In the genomic region with DNA sequence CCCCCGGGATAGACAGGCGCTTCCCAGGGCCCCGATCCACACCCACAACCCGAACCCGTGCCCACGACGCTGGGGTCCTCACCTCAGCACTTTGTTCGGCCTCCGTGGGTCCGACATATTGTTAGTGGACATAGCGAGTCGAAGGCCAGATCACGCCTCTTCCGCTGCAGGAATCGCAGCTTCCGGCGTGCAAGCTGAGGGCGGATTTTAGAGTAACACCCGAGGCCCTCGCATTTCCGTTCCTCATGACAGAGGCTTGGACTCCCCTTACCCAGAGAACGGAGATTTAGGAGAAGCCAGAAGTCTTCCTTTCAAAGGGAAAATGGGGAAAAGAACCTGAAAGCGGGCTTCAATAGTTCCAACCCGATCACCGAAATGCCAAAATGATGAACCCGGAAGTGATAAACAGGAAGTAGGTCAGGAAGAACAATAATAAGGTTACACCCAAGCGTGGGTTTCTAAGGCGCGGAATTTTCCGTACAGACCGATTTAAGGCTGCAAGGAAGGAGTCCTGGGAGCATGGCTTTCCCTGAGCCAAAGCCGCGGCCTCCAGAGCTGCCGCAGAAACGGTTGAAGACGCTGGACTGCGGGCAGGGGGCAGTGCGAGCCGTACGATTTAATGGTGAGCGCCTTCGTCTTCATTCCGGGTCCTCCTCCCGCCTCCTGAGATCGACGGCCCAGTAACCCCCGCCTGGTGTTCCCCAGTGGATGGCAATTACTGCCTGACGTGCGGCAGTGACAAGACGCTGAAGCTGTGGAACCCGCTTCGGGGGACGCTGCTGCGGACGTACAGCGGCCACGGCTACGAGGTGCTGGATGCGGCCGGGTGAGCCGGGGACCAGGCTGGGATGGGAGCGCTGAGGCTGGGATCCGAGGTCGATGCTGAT, we compare ENCODE assay signal across 1 cellular context.
TF ChIP-seq lines count a peak whose summit lies in the region.

No MANE protein-coding gene starts in this region.

TF ChIP-seq in K562, 482 proteins besides CTCF, POLR2A, EP300 and RAD21 (continued from another document and continues in another):
- TF ChIP-seq UBTF (IDR thresholded peaks at IDR 0.05; ENCODE audit: borderline replicate concordance in 1 of 2, low read depth in 2 of 2, low read length in 2 of 2) (no peak), ARNT (IDR thresholded peaks at IDR 0.05) (peak; percentile 93 to 95), HSF4 (CRISPR knock-in tag; IDR thresholded peaks at IDR 0.05; ENCODE audit: borderline replicate concordance) (no peak), NR3C1 (CRISPR knock-in tag; IDR thresholded peaks at IDR 0.05) (no peak), NUFIP1 (IDR thresholded peaks at IDR 0.05; ENCODE audit: partially characterized antibody) (no peak), IRF2 (CRISPR knock-in tag; IDR thresholded peaks at IDR 0.05) (no peak), HEY1 (CRISPR knock-in tag; IDR thresholded peaks at IDR 0.05; ENCODE audit: borderline replicate concordance) (0 out of 2 replicates have a peak, but pooled peaks have one; percentile 45), ZNF217 (CRISPR knock-in tag; IDR thresholded peaks at IDR 0.05) (no peak), ZNF324 (CRISPR knock-in tag; IDR thresholded peaks at IDR 0.05) (no peak), HMBOX1 (IDR thresholded peaks at IDR 0.05) (no peak), RBFOX2 (IDR thresholded peaks at IDR 0.05; ENCODE audit: low read depth, low read length) (peak; percentile 81), POLR2G (IDR thresholded peaks at IDR 0.05; ENCODE audit: low read depth, low read length) (peak; percentile 81), SIX5 (IDR thresholded peaks at IDR 0.05; ENCODE audit: borderline replicate concordance in 1 of 2, insufficient read depth in 1 of 2, low read depth in 1 of 2, low read length in 2 of 2) (peak; percentile 54 to 59; a peak in 2 of 4 replicates), ZNF197 (CRISPR knock-in tag; IDR thresholded peaks at IDR 0.05; ENCODE audit: low read depth) (no peak), STAT5A (IDR thresholded peaks at IDR 0.05; ENCODE audit: borderline replicate concordance, low read length) (peak; percentile 28; the same call in 1 of the 2 replicates), SIN3A (IDR thresholded peaks at IDR 0.05; ENCODE audit: borderline replicate concordance in 2 of 2, control insufficient read depth in 1 of 2, low read depth in 2 of 2, low read length in 2 of 2) (peak in 1 of 2 experiments; percentile 72; a peak in 2 of 4 replicates), EGR1 (conservative IDR thresholded peaks at IDR 0.05) (peak; percentile 76), MTA2 (IDR thresholded peaks at IDR 0.05; ENCODE audit: low read depth) (peak; percentile 40; the same call in 1 of the 2 replicates), TOE1 (IDR thresholded peaks at IDR 0.05; ENCODE audit: borderline replicate concordance) (peak; percentile 81; the same call in 1 of the 2 replicates), TOE1 (CRISPR knock-in tag; IDR thresholded peaks at IDR 0.05; ENCODE audit: borderline replicate concordance, low read depth) (no peak), E2F8 (IDR thresholded peaks at IDR 0.05; ENCODE audit: low read depth, partially characterized antibody) (peak; percentile 100), CBX2 (IDR thresholded peaks at IDR 0.05; ENCODE audit: insufficient read depth, low read length, poor library complexity, severe bottlenecking) (no peak), JUNB (CRISPR knock-in tag; conservative IDR thresholded peaks at IDR 0.05) (no peak), NEUROD1 (IDR thresholded peaks at IDR 0.05; ENCODE audit: borderline replicate concordance, low read depth, low read length, partially characterized antibody) (no peak), TRIM24 (IDR thresholded peaks at IDR 0.05) (peak; percentile 37 to 100; a peak in 2 of 4 replicates)
- TF ChIP-seq, protein P1, sequence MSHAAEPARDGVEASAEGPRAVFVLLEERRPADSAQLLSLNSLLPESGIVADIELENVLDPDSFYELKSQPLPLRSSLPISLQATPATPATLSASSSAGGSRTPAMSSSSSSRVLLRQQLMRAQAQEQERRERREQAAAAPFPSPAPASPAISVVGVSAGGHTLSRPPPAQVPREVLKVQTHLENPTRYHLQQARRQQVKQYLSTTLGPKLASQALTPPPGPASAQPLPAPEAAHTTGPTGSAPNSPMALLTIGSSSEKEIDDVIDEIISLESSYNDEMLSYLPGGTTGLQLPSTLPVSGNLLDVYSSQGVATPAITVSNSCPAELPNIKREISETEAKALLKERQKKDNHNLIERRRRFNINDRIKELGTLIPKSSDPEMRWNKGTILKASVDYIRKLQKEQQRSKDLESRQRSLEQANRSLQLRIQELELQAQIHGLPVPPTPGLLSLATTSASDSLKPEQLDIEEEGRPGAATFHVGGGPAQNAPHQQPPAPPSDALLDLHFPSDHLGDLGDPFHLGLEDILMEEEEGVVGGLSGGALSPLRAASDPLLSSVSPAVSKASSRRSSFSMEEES (CRISPR knock-in tag; IDR thresholded peaks at IDR 0.05) = no peak; the same call in 1 of the 2 replicates
- TF ChIP-seq, protein P2, sequence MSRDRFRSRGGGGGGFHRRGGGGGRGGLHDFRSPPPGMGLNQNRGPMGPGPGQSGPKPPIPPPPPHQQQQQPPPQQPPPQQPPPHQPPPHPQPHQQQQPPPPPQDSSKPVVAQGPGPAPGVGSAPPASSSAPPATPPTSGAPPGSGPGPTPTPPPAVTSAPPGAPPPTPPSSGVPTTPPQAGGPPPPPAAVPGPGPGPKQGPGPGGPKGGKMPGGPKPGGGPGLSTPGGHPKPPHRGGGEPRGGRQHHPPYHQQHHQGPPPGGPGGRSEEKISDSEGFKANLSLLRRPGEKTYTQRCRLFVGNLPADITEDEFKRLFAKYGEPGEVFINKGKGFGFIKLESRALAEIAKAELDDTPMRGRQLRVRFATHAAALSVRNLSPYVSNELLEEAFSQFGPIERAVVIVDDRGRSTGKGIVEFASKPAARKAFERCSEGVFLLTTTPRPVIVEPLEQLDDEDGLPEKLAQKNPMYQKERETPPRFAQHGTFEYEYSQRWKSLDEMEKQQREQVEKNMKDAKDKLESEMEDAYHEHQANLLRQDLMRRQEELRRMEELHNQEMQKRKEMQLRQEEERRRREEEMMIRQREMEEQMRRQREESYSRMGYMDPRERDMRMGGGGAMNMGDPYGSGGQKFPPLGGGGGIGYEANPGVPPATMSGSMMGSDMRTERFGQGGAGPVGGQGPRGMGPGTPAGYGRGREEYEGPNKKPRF (IDR thresholded peaks at IDR 0.05; ENCODE audit: low read depth, low read length) = no peak
- TF ChIP-seq, protein P3, sequence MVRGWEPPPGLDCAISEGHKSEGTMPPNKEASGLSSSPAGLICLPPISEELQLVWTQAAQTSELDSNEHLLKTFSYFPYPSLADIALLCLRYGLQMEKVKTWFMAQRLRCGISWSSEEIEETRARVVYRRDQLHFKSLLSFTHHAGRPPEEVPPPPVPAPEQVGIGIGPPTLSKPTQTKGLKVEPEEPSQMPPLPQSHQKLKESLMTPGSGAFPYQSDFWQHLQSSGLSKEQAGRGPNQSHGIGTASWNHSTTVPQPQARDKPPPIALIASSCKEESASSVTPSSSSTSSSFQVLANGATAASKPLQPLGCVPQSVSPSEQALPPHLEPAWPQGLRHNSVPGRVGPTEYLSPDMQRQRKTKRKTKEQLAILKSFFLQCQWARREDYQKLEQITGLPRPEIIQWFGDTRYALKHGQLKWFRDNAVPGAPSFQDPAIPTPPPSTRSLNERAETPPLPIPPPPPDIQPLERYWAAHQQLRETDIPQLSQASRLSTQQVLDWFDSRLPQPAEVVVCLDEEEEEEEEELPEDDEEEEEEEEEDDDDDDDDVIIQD (CRISPR knock-in tag; IDR thresholded peaks at IDR 0.05) = no peak
- TF ChIP-seq, protein P4, sequence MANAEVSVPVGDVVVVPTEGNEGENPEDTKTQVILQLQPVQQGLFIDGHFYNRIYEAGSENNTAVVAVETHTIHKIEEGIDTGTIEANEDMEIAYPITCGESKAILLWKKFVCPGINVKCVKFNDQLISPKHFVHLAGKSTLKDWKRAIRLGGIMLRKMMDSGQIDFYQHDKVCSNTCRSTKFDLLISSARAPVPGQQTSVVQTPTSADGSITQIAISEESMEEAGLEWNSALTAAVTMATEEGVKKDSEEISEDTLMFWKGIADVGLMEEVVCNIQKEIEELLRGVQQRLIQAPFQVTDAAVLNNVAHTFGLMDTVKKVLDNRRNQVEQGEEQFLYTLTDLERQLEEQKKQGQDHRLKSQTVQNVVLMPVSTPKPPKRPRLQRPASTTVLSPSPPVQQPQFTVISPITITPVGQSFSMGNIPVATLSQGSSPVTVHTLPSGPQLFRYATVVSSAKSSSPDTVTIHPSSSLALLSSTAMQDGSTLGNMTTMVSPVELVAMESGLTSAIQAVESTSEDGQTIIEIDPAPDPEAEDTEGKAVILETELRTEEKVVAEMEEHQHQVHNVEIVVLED (CRISPR knock-in tag; IDR thresholded peaks at IDR 0.05) = peak; percentile 66
- TF ChIP-seq, protein P5, sequence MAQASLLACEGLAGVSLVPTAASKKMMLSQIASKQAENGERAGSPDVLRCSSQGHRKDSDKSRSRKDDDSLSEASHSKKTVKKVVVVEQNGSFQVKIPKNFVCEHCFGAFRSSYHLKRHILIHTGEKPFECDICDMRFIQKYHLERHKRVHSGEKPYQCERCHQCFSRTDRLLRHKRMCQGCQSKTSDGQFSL (CRISPR knock-in tag; IDR thresholded peaks at IDR 0.05) = no peak
- TF ChIP-seq, protein P5 (tag; IDR thresholded peaks at IDR 0.05) = no peak
- TF ChIP-seq, protein P6, sequence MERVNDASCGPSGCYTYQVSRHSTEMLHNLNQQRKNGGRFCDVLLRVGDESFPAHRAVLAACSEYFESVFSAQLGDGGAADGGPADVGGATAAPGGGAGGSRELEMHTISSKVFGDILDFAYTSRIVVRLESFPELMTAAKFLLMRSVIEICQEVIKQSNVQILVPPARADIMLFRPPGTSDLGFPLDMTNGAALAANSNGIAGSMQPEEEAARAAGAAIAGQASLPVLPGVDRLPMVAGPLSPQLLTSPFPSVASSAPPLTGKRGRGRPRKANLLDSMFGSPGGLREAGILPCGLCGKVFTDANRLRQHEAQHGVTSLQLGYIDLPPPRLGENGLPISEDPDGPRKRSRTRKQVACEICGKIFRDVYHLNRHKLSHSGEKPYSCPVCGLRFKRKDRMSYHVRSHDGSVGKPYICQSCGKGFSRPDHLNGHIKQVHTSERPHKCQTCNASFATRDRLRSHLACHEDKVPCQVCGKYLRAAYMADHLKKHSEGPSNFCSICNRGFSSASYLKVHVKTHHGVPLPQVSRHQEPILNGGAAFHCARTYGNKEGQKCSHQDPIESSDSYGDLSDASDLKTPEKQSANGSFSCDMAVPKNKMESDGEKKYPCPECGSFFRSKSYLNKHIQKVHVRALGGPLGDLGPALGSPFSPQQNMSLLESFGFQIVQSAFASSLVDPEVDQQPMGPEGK (CRISPR knock-in tag; IDR thresholded peaks at IDR 0.05; ENCODE audit: borderline replicate concordance) = no peak
- TF ChIP-seq, protein P7, sequence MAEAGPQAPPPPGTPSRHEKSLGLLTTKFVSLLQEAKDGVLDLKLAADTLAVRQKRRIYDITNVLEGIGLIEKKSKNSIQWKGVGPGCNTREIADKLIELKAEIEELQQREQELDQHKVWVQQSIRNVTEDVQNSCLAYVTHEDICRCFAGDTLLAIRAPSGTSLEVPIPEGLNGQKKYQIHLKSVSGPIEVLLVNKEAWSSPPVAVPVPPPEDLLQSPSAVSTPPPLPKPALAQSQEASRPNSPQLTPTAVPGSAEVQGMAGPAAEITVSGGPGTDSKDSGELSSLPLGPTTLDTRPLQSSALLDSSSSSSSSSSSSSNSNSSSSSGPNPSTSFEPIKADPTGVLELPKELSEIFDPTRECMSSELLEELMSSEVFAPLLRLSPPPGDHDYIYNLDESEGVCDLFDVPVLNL (CRISPR knock-in tag; IDR thresholded peaks at IDR 0.05; ENCODE audit: low read depth) = 0 out of 2 replicates have a peak, but pooled peaks have one; percentile 31
